13 cellular contexts compared by ENCODE assay signal in the genomic region with DNA sequence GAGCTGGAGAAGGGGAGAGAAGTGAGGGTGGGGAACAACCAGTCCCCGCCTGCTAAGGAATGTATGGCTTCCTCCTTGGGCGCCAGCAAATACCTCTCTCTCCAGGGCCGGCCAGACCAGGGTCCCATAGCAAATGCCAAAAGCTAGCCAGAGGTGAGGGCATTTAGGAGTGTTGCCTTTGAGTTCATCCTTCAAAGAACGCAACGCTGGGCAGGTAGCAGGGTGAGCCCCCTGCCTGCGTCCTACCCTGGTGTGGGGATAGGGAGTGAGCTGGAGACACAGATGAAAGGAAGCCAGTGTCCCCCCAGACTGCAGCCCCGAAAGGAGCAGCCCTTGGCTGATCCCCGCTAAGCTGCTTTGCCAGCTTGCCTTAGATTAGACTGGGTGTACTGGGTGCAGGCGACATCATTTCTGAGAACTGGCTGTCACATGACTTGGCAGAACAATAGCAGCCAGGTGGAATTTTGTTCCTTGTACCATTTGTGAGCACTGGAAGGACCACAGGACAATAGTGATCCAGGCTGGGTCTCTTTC. TPM values are rescaled to one million over a fixed set of nuclear protein-coding genes. Genes with fewer than 3 reads are reported as not detected.
A peak's percentile ranks its signal among the peaks of the same experiment; 100 is the strongest.
DNase-seq lines count a peak whose midpoint lies in the region; ATAC-seq and TF ChIP-seq lines count a peak whose summit lies in the region.
"Had no signal": no experiment of that assay in that cellular context is flagged by ENCODE, and none has a peak within 500 bp of the region (broad histone marks: within the 10 kb centered on the region; RNA-seq: fewer than 3 reads in every experiment).

No MANE protein-coding gene starts in this region.

- WGBS in lower leg skin, 2 donors: 65 to 82% methylated on average over 9 of the region's 9 CpGs

- no peak for ATAC-seq in GM21367 (IDR thresholded peaks at IDR 0.05; ENCODE audit: unreplicated experiment)

- H3K27ac ChIP-seq in ascending aorta: peak overlapping the region; percentile 74 to 83
- peak overlapping the region; percentile 88 for H3K27ac ChIP-seq in stomach smooth muscle (ENCODE audit: low read length)
- H3K27ac ChIP-seq: cardiac muscle cell had no signal

- intact Hi-C loops in ascending aorta (cut with DNase I): no loop called here
- intact Hi-C loops in lower leg skin (cut with DNase I; ENCODE audit: low total_unique reads): no loop called here

- no peaks in the 10 kb centered on the region for H3K9me3 Mint-ChIP-seq in HFFc6
- H3K9me3 Mint-ChIP-seq: activated naive CD4-positive, alpha-beta T cell treated with anti-CD3 and anti-CD28 coated beads for 36 hours; CD4-positive, alpha-beta T cell; T-helper 2 cell treated with Interferon-gamma antibody and Interleukin-4, amounts not matched to agents 5 μg/mL and 100 μg/mL, for 36 hours had no signal

- H3K27me3 Mint-ChIP-seq in HFFc6 (ENCODE audit: insufficient read depth): peaks cover 1% of the 10 kb centered on the region; the same call in 1 of the 2 replicates
- H3K27me3 Mint-ChIP-seq: CD4-positive, alpha-beta T cell had no signal

- H3K4me1 ChIP-seq in ascending aorta (peaks cover 9 to 21% of the 10 kb centered on the region in 2 donors), stomach smooth muscle (ENCODE audit: control insufficient read depth, insufficient read depth, low read length) (peaks cover 66% of the 10 kb centered on the region)

- no peak for TF ChIP-seq POLR2A in lower leg skin (IDR thresholded peaks at IDR 0.05)

- H3K36me3 ChIP-seq in ascending aorta (no peaks in the 10 kb centered on the region), stomach smooth muscle (ENCODE audit: control insufficient read depth in 2 of 2, insufficient read depth in 2 of 2, low read length in 2 of 2) (no peaks in the 10 kb centered on the region)
- H3K36me3 ChIP-seq: cardiac muscle cell had no signal

- no peak overlapping the region; the same call in 1 of the 2 replicates for H3K4me3 Mint-ChIP-seq in HFFc6
- H3K4me3 Mint-ChIP-seq: activated naive CD4-positive, alpha-beta T cell treated with anti-CD3 and anti-CD28 coated beads for 36 hours; CD4-positive, alpha-beta T cell; T-helper 2 cell treated with Interferon-gamma antibody and Interleukin-4, amounts not matched to agents 5 μg/mL and 100 μg/mL, for 36 hours had no signal

- peak overlapping the region; percentile 78 for H3K27ac Mint-ChIP-seq in HFFc6
- H3K27ac Mint-ChIP-seq: activated naive CD4-positive, alpha-beta T cell treated with anti-CD3 and anti-CD28 coated beads for 36 hours; CD4-positive, alpha-beta T cell; T-helper 2 cell treated with Interferon-gamma antibody and Interleukin-4, amounts not matched to agents 5 μg/mL and 100 μg/mL, for 36 hours had no signal

- TF ChIP-seq CTCF in HFFc6 (IDR thresholded peaks at IDR 0.05) (no peak), ascending aorta (IDR thresholded peaks at IDR 0.05) (no peak), lower leg skin (IDR thresholded peaks at IDR 0.05) (no peak)

- H3K4me1 Mint-ChIP-seq in HFFc6 (ENCODE audit: low read depth): peaks cover 31% of the 10 kb centered on the region

- H3K9me3 ChIP-seq in ascending aorta (no peaks in the 10 kb centered on the region), stomach smooth muscle (ENCODE audit: control insufficient read depth in 2 of 2, low read length in 2 of 2) (no peaks in the 10 kb centered on the region)

- H3K4me3 ChIP-seq in ascending aorta: no peak overlapping the region
- no peak overlapping the region for H3K4me3 ChIP-seq in lower leg skin (ENCODE audit: low read depth, poor library complexity, severe bottlenecking)
- no peak overlapping the region for H3K4me3 ChIP-seq in stomach smooth muscle (ENCODE audit: low read length in 2 of 2)
- H3K4me3 ChIP-seq: cardiac muscle cell had no signal

- H3K9ac ChIP-seq in stomach smooth muscle (ENCODE audit: low read length in 2 of 2): no peak overlapping the region

- DNase-seq in HFFc6 (no peak), ascending aorta (ENCODE audit: low spot score in 2 of 2) (peak in 1 of 2 donors; percentile 56), lower leg skin (ENCODE audit: low spot score in 2 of 2) (peak; percentile 12 to 79), NCI-H1105 (lab: John Stamatoyannopoulos, UW) (no peak), DMS153 (lab: John Stamatoyannopoulos, UW) (no peak)
- DNase-seq: activated CD4-positive, alpha-beta T cell treated with anti-CD3 and anti-CD28 coated beads, Interleukin-2, amount 50 U/mL, for 48 hours; activated naive CD4-positive, alpha-beta T cell treated with anti-CD3 and anti-CD28 coated beads for 36 hours; CD4-positive, alpha-beta T cell; hippocampal formation had no signal

- H3K36me3 Mint-ChIP-seq in HFFc6 (ENCODE audit: low read depth): no peaks in the 10 kb centered on the region

- H3K27me3 ChIP-seq in ascending aorta: no peaks in the 10 kb centered on the region
- no peaks in the 10 kb centered on the region for H3K27me3 ChIP-seq in stomach smooth muscle (ENCODE audit: control insufficient read depth in 1 of 2, insufficient read depth in 2 of 2, low read length in 2 of 2)
- H3K27me3 ChIP-seq: cardiac muscle cell had no signal

RNA-seq across cellular contexts. Expression of gene KLHL29, which starts 40.4 kb away (rescaled TPM):
- 1 to 10 TPM; 7.4 to 9.7 (median 8.6) TPM for total RNA-seq in HFFc6 (2021; fragmentation: NEBNext Ultra II Directional; extraction: Animal tissue kit (Norgen Biotek cat#: 25700))
- total RNA-seq in ascending aorta: 16.3 TPM
- 10 to 100 TPM; 10.1 to 27.3 (median 15.7) TPM for total RNA-seq in lower leg skin

Comparison
In these comparisons a context has a peak if more than half of its experiments do, and no peak if none do; other contexts are left out.
1. DNase-seq: peak in lower leg skin (2 of 2); none in HFFc6 (single experiment), NCI-H1105 (single experiment) and DMS153 (single experiment).